ENCODE assay signal across 5 cellular contexts in genomic region chr6:32005538-32005880, GRCh38. TPM values are rescaled to one million over a fixed set of nuclear protein-coding genes. Genes with fewer than 3 reads are reported as not detected.
"Had no signal": no experiment of that assay in that cellular context is flagged by ENCODE, and none has a peak within 500 bp of the region (broad histone marks: within the 10 kb centered on the region; RNA-seq: fewer than 3 reads in every experiment).

No MANE protein-coding gene starts in this region.

RNA-seq across cellular contexts. Expression of gene CYP21A2, which starts 32.7 kb away (rescaled TPM):
- total RNA-seq: foreskin keratinocyte, occipital lobe, urinary bladder had no signal
- polyA plus RNA-seq: naive thymus-derived CD8-positive, alpha-beta T cell; SK-N-SH had no signal
